13 cellular contexts compared by ENCODE assay signal in genomic region chr16:80346160-80346632, GRCh38.
DNase-seq lines count a peak whose midpoint lies in the region; ATAC-seq lines count a peak whose summit lies in the region.
"Had no signal": no experiment of that assay in that cellular context is flagged by ENCODE, and none has a peak within 500 bp of the region (broad histone marks: within the 10 kb centered on the region; RNA-seq: fewer than 3 reads in every experiment).

No MANE protein-coding gene starts in this region.

- H3K36me3 ChIP-seq in ectodermal cell (ENCODE audit: control insufficient read depth, insufficient read depth, low read length) = no peaks in the 10 kb centered on the region

- 65 to 66% methylated on average over 6 of the region's 6 CpGs for WGBS in ectodermal cell, 2 experiments

- peak overlapping the region; percentile 94 for H3K27ac ChIP-seq in ectodermal cell (ENCODE audit: insufficient read depth, low read depth, low read length, poor library complexity, severe bottlenecking)
- H3K27ac ChIP-seq: A549, testis had no signal

- DNase-seq in activated CD4-positive, CD25-positive, alpha-beta regulatory T cell (lab: John Stamatoyannopoulos, UW) = no peak
- DNase-seq in activated CD4-positive, alpha-beta T cell treated with anti-CD3 and anti-CD28 coated beads, Interleukin-2, amount 50 U/mL, for 48 hours = no peak
- DNase-seq in iPS-NIHi7 (ENCODE audit: extremely low spot score) (no peak), NCI-H2196 (lab: John Stamatoyannopoulos, UW; ENCODE audit: unreplicated experiment) (no peak), NCI-H2171 treated with DMSO at 0.1 percent for 48 hours (lab: John Stamatoyannopoulos, UW) (no peak)
- DNase-seq: activated CD4-positive, alpha-beta T cell treated with anti-CD3 and anti-CD28 coated beads, Interleukin-2, amount 50 U/mL, for 1 hour; KG1; NCI-H526; testis had no signal

- no peak overlapping the region for H3K4me3 ChIP-seq in ectodermal cell (ENCODE audit: insufficient read depth, low read depth, low read length)
- H3K4me3 ChIP-seq: A549, testis had no signal

- peaks cover 15% of the 10 kb centered on the region for H3K4me1 ChIP-seq in ectodermal cell (ENCODE audit: control insufficient read depth, insufficient read depth, low read length)
- H3K4me1 ChIP-seq: A549, testis had no signal

- no peaks in the 10 kb centered on the region for H3K27me3 ChIP-seq in ectodermal cell (ENCODE audit: control insufficient read depth, insufficient read depth, low read length, poor library complexity, severe bottlenecking)
- H3K27me3 ChIP-seq: testis had no signal

- ATAC-seq in activated CD4-positive, CD25-positive, alpha-beta regulatory T cell treated with anti-CD3 and anti-CD28 coated beads, Interleukin-2, amount 50 U/mL, for 24 hours = peak; percentile 43 to 44
- peak; percentile 71 for ATAC-seq in HG03442 (IDR thresholded peaks at IDR 0.05; ENCODE audit: unreplicated experiment)
- ATAC-seq: A549 had no signal

- H3K9me3 ChIP-seq in ectodermal cell (ENCODE audit: control insufficient read depth, low read length) = no peaks in the 10 kb centered on the region
- H3K9me3 ChIP-seq: A549, testis had no signal
